ENCODE assay signal across 1 cellular context in the genomic region with DNA sequence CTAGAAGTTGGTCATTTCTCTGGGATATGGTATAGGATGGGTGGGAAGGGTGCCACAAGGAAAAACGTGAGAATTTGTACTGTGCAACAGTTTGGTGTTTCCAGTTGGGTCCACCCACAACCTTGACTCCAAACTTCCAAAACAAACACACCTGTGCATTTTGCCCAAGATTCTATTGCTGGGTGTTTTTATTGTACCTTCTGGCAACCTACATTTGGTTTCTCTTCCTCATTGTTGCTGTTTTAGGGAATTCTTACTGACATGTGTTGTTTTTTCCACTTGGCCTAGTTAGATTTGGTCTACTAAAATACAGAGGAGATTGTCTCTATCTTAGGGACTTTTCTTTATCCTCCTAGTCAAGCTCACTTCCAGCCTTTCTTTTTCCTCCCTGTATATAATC.
TF ChIP-seq lines count a peak whose summit lies in the region.

No MANE protein-coding gene starts in this region.

TF ChIP-seq in HepG2, 621 proteins besides CTCF, POLR2A, EP300 and RAD21:
- TF ChIP-seq SIX4 (CRISPR knock-in tag; IDR thresholded peaks at IDR 0.05) (no peak), SRF (IDR thresholded peaks at IDR 0.05; ENCODE audit: low read depth, low read length) (no peak)
